ENCODE assay signal across 10 cellular contexts in genomic region chr12:106910202-106910601, GRCh38. TPM values are rescaled to one million over a fixed set of nuclear protein-coding genes. Genes with fewer than 3 reads are reported as not detected.
DNase-seq lines count a peak whose midpoint lies in the region; ATAC-seq, FAIRE-seq and TF ChIP-seq lines count a peak whose summit lies in the region.
"Had no signal": no experiment of that assay in that cellular context is flagged by ENCODE, and none has a peak within 500 bp of the region (broad histone marks: within the 10 kb centered on the region; RNA-seq: fewer than 3 reads in every experiment).

No MANE protein-coding gene starts in this region.

- no peak for TF ChIP-seq POLR2A in GM12878 (IDR thresholded peaks at IDR 0.05; ENCODE audit: low read depth, low read length)

- POLR2A ChIA-PET in GM12878 (lab: Charles Lee): interaction anchor here (0.7 to 1.5 kb wide), 2 partner anchors 155 to 553 kb away, joined by 3 read pairs; no protein-coding TSS in a partner anchor

- TF ChIP-seq EP300 in GM12878 (IDR thresholded peaks at IDR 0.05; ENCODE audit: borderline replicate concordance in 1 of 2, control insufficient read depth in 1 of 2, low read depth in 2 of 2, low read length in 2 of 2): peak; percentile 66 to 93

- H3K4me3 ChIP-seq in GM12878 (0 out of 2 replicates have a peak overlapping the region, but pooled peaks have one; percentile 3), kidney (ENCODE audit: low read length in 2 of 2) (no peak overlapping the region)
- H3K4me3 ChIP-seq: gastroesophageal sphincter had no signal

- in situ Hi-C loops in GM12878 (cut with MboI): no loop called here

- no peaks in the 10 kb centered on the region; the same call in 1 of the 3 replicates for H3K9me3 ChIP-seq in GM12878 (replicated peaks; ENCODE audit: control insufficient read depth, insufficient read depth, low read length)
- no peaks in the 10 kb centered on the region for H3K9me3 ChIP-seq in kidney (ENCODE audit: control insufficient read depth in 1 of 2, low read length in 2 of 2)
- H3K9me3 ChIP-seq: gastroesophageal sphincter had no signal

- H3K79me2 ChIP-seq in GM12878 (ENCODE audit: control insufficient read depth, insufficient read depth, low read length): no peaks in the 10 kb centered on the region

- TF ChIP-seq CTCF in GM12878 (IDR thresholded peaks at IDR 0.05 in 2 of 3, conservative IDR thresholded peaks at IDR 0.05 in 1 of 3; ENCODE audit: control insufficient read depth in 2 of 3, extremely low read depth in 1 of 3, insufficient read depth in 1 of 3, low read depth in 3 of 3, low read length in 3 of 3) (no peak), kidney (IDR thresholded peaks at IDR 0.05; ENCODE audit: borderline replicate concordance, extremely low read depth, insufficient read depth) (no peak), omental fat pad (IDR thresholded peaks at IDR 0.05) (no peak)

- H3K36me3 ChIP-seq in GM12878 (ENCODE audit: control insufficient read depth in 2 of 2, insufficient read depth in 2 of 2, low read length in 1 of 2) (no peaks in the 10 kb centered on the region), kidney (ENCODE audit: control insufficient read depth in 1 of 2, insufficient read depth in 2 of 2, low read length in 2 of 2) (no peaks in the 10 kb centered on the region)
- H3K36me3 ChIP-seq: gastroesophageal sphincter had no signal

- H3K4me1 ChIP-seq in GM12878 (ENCODE audit: control insufficient read depth, insufficient read depth, low read length) (peaks cover 28% of the 10 kb centered on the region), kidney (ENCODE audit: control insufficient read depth in 1 of 2, insufficient read depth in 1 of 2, low read depth in 1 of 2, low read length in 2 of 2) (no peaks in the 10 kb centered on the region)
- H3K4me1 ChIP-seq: gastroesophageal sphincter had no signal

- CTCF ChIA-PET in GM12878 (lab: Yijun Ruan, JAX): interaction anchor here (0.6 to 10.8 kb wide), 10 partner anchors 9 to 649 kb away, joined by 3 to 102 read pairs (median 3); no protein-coding TSS in a partner anchor

- H3K27ac ChIP-seq in GM12878 (ENCODE audit: control insufficient read depth, insufficient read depth) (peak overlapping the region; percentile 42; the same call in 1 of the 2 replicates), kidney (ENCODE audit: low read depth in 2 of 2, low read length in 2 of 2) (no peak overlapping the region)
- H3K27ac ChIP-seq: gastroesophageal sphincter had no signal

- no peak for TF ChIP-seq RAD21 in GM12878 (IDR thresholded peaks at IDR 0.05; ENCODE audit: insufficient read depth, low read depth, low read length)

- DNase-seq in GM12878 (ENCODE audit: low read depth, low spot score): peak; percentile 84
- no peak for DNase-seq in kidney
- no peak for DNase-seq in omental fat pad (ENCODE audit: low spot score)
- no peak for DNase-seq in stimulated activated CD4-positive, alpha-beta T cell treated with anti-CD3 and anti-CD28 coated beads, Interleukin-4, amount 100 ng/mL, for 24 hours

- RAD21 ChIA-PET in GM12878 (lab: Charles Lee; ENCODE audit: unreplicated experiment): interaction anchor here (1.0 to 1.6 kb wide), 4 partner anchors 17 to 81 kb away, joined by 3 to 5 read pairs (median 3); no protein-coding TSS in a partner anchor

- H3K4me2 ChIP-seq in GM12878 (ENCODE audit: control insufficient read depth, insufficient read depth): peak overlapping the region; percentile 79

- 86% methylated on average over 1 of the region's 1 CpG for WGBS in GM12878 (ENCODE audit: insufficient coverage, insufficient replicate concordance, low lambda C conversion rate, missing lambda C conversion rate)

- H3K27me3 ChIP-seq in GM12878 (replicated peaks in 1 of 2; ENCODE audit: control insufficient read depth in 2 of 2, insufficient read depth in 2 of 2, low read length in 1 of 2): no peaks in the 10 kb centered on the region; a peak in 1 of 4 replicates

- H3K9ac ChIP-seq in GM12878 (ENCODE audit: control insufficient read depth, insufficient read depth, low read length) (no peak overlapping the region), kidney (ENCODE audit: low read length in 2 of 2) (no peak overlapping the region)

- no peaks in the 10 kb centered on the region for H4K20me1 ChIP-seq in GM12878 (ENCODE audit: control insufficient read depth, insufficient read depth)

- BruUV-seq in GM12878 (replicated peaks; lab: Mats Ljungman, UMichigan): no TSS peak

- H2AFZ ChIP-seq in GM12878 (ENCODE audit: control insufficient read depth, low read depth, low read length): no peak overlapping the region

- FAIRE-seq in GM12878 (lab: Jason Lieb, UNC) (peak; percentile 96), kidney (lab: Jason Lieb, UNC) (no peak)

- SMC1A ChIA-PET in GM12878 (lab: Charles Lee; ENCODE audit: uncharacterized antibody, unreplicated experiment): interaction anchor here (0.7 to 2.4 kb wide), 6 partner anchors 9 to 194 kb away, joined by 3 to 14 read pairs (median 4); no protein-coding TSS in a partner anchor

- peak; percentile 75 for ATAC-seq in GM18502 (IDR thresholded peaks at IDR 0.05; ENCODE audit: poor library complexity, unreplicated experiment)
- peak; percentile 52 for ATAC-seq in GM21526 (IDR thresholded peaks at IDR 0.05; ENCODE audit: low FRiP score, unreplicated experiment)
- ATAC-seq in HG03439 (IDR thresholded peaks at IDR 0.05; ENCODE audit: unreplicated experiment): peak; percentile 49
- ATAC-seq in GM12878: peak; percentile 81
- no peak for ATAC-seq in HG03520 (IDR thresholded peaks at IDR 0.05; ENCODE audit: unreplicated experiment)
- no peak for ATAC-seq in omental fat pad (ENCODE audit: low FRiP score)
- ATAC-seq: gastroesophageal sphincter, WTC11 had no signal

- intact Hi-C loops in GM12878 (cut with micrococcal nuclease; ENCODE audit: unreplicated experiment): loop anchor here (2.0 to 10.0 kb wide), 2 partner anchors 77 to 685 kb away; partner anchors contain the start of gene MTERF2
- intact Hi-C loops in kidney (cut with DNase I): loop anchor here (10.0 kb wide), 1 partner anchor 525 kb away; no protein-coding TSS in a partner anchor

TF ChIP-seq in GM12878, 131 proteins besides CTCF, POLR2A, EP300 and RAD21 (continues in another document):
- TF ChIP-seq GATAD2B (conservative IDR thresholded peaks at IDR 0.05; ENCODE audit: low read depth) (peak; percentile 74; the same call in 1 of the 2 replicates), MEF2A (IDR thresholded peaks at IDR 0.05; ENCODE audit: insufficient read depth, low read depth, low read length) (peak; percentile 92), NBN (IDR thresholded peaks at IDR 0.05) (peak; percentile 80), TCF12 (IDR thresholded peaks at IDR 0.05; ENCODE audit: low read depth, low read length) (no peak), WRNIP1 (IDR thresholded peaks at IDR 0.05; ENCODE audit: borderline replicate concordance, low read depth, low read length) (no peak), CBFB (IDR thresholded peaks at IDR 0.05; ENCODE audit: low read depth) (peak; percentile 86), HDAC2 (IDR thresholded peaks at IDR 0.05) (no peak), ETV6 (conservative IDR thresholded peaks at IDR 0.05 in 1 of 2, IDR thresholded peaks at IDR 0.05 in 1 of 2; ENCODE audit: borderline replicate concordance in 1 of 2, low read depth in 1 of 2) (peak in 1 of 2 experiments; percentile 57; a peak in 1 of 4 replicates), HCFC1 (IDR thresholded peaks at IDR 0.05; ENCODE audit: low read length) (no peak), ZNF384 (IDR thresholded peaks at IDR 0.05; ENCODE audit: borderline replicate concordance, low read depth, low read length) (no peak), PAX5 (IDR thresholded peaks at IDR 0.05; ENCODE audit: borderline replicate concordance, low read depth, low read length) (peak; percentile 87), ELK1 (IDR thresholded peaks at IDR 0.05; ENCODE audit: low read depth, low read length) (no peak), KAT2A (conservative IDR thresholded peaks at IDR 0.05; ENCODE audit: control insufficient read depth, low read depth, low read length) (no peak), RAD51 (IDR thresholded peaks at IDR 0.05) (0 out of 2 replicates have a peak, but pooled peaks have one; percentile 22), STAT1 (conservative IDR thresholded peaks at IDR 0.05) (no peak)

RNA-seq across cellular contexts. Expression of gene TMEM263, which starts 45.5 kb away (rescaled TPM):
- total RNA-seq in GM12878 (2013; cell fraction: nucleolus; rRNA removed): 40.3 and 48.3 TPM in 2 replicates
- 19.5 and 20.7 TPM in 2 replicates for total RNA-seq in GM12878 (2014; rRNA removed)
- 30.8 and 31.2 TPM in 2 replicates for total RNA-seq in GM12878 (2014; rRNA removed; fragmentation: Illumina TruSeq; extraction: Trizol)
- 30.9 and 31.3 TPM in 2 replicates for total RNA-seq in GM12878 (2021)
- 17.2 TPM for polyA plus RNA-seq in GM12878 (2011; ENCODE audit: low read depth)
- 30.9 and 51.7 TPM in 2 replicates for polyA plus RNA-seq in GM12878 (2011; rRNA removed)
- polyA plus RNA-seq in GM12878 (2011; cell fraction: cytosol; rRNA removed): 13.8 and 17.2 TPM in 2 replicates
- 13.6 and 13.8 TPM in 2 replicates for polyA plus RNA-seq in GM12878 (2011; cell fraction: nucleus; rRNA removed)
- 37.5 and 38.1 TPM in 2 replicates for polyA plus RNA-seq in GM12878 (2012)
- polyA plus RNA-seq in GM12878 (2014; fragmentation: Illumina TruSeq; extraction: Trizol): 24.4 and 32.6 TPM in 2 replicates
- polyA plus RNA-seq in GM12878 (2014; fragmentation: Nextera tagmentation; extraction: Ambion mirVana): 10 to 100 TPM; 17.2 to 21.9 TPM
- 13.3 and 15.4 TPM in 2 replicates for polyA plus RNA-seq in GM12878 (2014; rRNA removed)
- polyA plus RNA-seq in GM12878 (2016; fragmentation: Nextera tagmentation; extraction: Ambion mirVana): 10 to 100 TPM; 40.9 to 41.3 TPM
- 29.8 and 41.5 TPM in 2 replicates for polyA minus RNA-seq in GM12878 (2011; rRNA and poly(A)+ RNA removed)
- polyA minus RNA-seq in GM12878 (2011; cell fraction: cytosol; rRNA and poly(A)+ RNA removed): 17.2 and 21.1 TPM in 2 replicates
- 6.3 and 9.6 TPM in 2 replicates for polyA minus RNA-seq in GM12878 (2011; cell fraction: nucleus; rRNA and poly(A)+ RNA removed)
- 43.1 TPM for total RNA-seq in kidney
- 28.7 TPM for polyA plus RNA-seq in kidney (ENCODE audit: insufficient read depth, low read depth, low replicate concordance)
- total RNA-seq in omental fat pad: 10 to 100 TPM; 26.4 to 43.7 (median 35.9) TPM

Comparison
In these comparisons a context has a peak if more than half of its experiments do, and no peak if none do; other contexts are left out.
1. ATAC-seq: peak in GM18502 (single experiment), GM21526 (single experiment), HG03439 (single experiment) and GM12878 (single experiment); none in HG03520 (single experiment) and omental fat pad (single experiment).